9 cellular contexts compared by ENCODE assay signal in the genomic region with DNA sequence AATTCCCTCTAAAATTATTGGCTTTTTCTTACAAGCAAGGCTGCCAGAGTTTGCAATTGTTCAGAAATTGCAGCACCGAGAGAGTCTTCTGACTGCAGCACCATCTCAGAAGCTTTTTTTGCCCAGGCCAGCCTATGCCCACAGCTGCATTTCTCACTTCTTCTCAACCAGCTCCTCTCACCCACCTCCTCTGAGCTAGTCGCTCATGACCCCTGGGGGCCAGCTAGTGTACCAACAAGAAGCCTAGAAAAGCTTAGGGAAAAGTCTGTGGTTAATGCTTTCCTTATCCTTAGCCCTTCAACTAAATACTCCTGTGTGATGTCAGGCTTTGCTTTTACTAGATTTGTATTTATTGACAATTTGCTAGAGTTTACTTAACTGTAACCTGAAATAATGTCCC.
DNase-seq lines count a peak whose midpoint lies in the region; ATAC-seq, FAIRE-seq and TF ChIP-seq lines count a peak whose summit lies in the region.
"Had no signal": no experiment of that assay in that cellular context is flagged by ENCODE, and none has a peak within 500 bp of the region (broad histone marks: within the 10 kb centered on the region; RNA-seq: fewer than 3 reads in every experiment).

No MANE protein-coding gene starts in this region.

- H3K27ac ChIP-seq in PC-3 (ENCODE audit: low read length) (no peak overlapping the region), fibroblast of lung (ENCODE audit: insufficient read depth, low read length) (no peak overlapping the region), pancreas (no peak overlapping the region)

- H4K20me1 ChIP-seq in PC-3 (ENCODE audit: low read length) (no peaks in the 10 kb centered on the region), fibroblast of lung (ENCODE audit: control insufficient read depth, extremely low read depth, insufficient read depth, low read length) (no peaks in the 10 kb centered on the region)

- no peaks in the 10 kb centered on the region for H3K36me3 ChIP-seq in PC-3 (ENCODE audit: low read depth, low read length)
- no peaks in the 10 kb centered on the region for H3K36me3 ChIP-seq in fibroblast of lung (ENCODE audit: control insufficient read depth, insufficient read depth, low read length)
- no peaks in the 10 kb centered on the region for H3K36me3 ChIP-seq in pancreas

- DNase-seq in Right ventricle myocardium superior (peak; percentile 44), cardiac septum (ENCODE audit: low spot score) (no peak), PC-3 (peak; percentile 63), fibroblast of lung (ENCODE audit: low read depth in 2 of 2) (peak; percentile 75 to 85), pancreas (peak in 2 of 6 donors; percentile 14 to 17)
- no peak for DNase-seq in activated CD8-positive, alpha-beta memory T cell treated with anti-CD3 and anti-CD28 coated beads for 24 hours

- H3K79me2 ChIP-seq in PC-3 (ENCODE audit: low read length) (no peaks in the 10 kb centered on the region), fibroblast of lung (ENCODE audit: control insufficient read depth, insufficient read depth, low read length) (no peaks in the 10 kb centered on the region)

- H3K4me3 ChIP-seq in PC-3 (ENCODE audit: low read length) (no peak overlapping the region), fibroblast of lung (replicated peaks in 1 of 4; ENCODE audit: control extremely low read depth in 1 of 4, insufficient read depth in 1 of 4, low read depth in 3 of 4, low read length in 4 of 4) (no peak overlapping the region), pancreas (no peak overlapping the region)

- H3K9me3 ChIP-seq in PC-3 (ENCODE audit: low read length) (no peaks in the 10 kb centered on the region), fibroblast of lung (ENCODE audit: control insufficient read depth, insufficient read depth, low read depth, low read length) (no peaks in the 10 kb centered on the region), pancreas (no peaks in the 10 kb centered on the region)

- CTCF ChIA-PET in PC-3 (lab: Charles Lee), result interaction anchor here (0.5 to 1.4 kb wide), 5 partner anchors 83 to 725 kb away, joined by 3 to 8 read pairs (median 3); no protein-coding TSS in a partner anchor

- WGBS in pancreas, 2 donors, result 20 to 27% methylated on average over 2 of the region's 2 CpGs

- FAIRE-seq in pancreas (lab: Jason Lieb, UNC), result no peak
- FAIRE-seq: colon had no signal

- ATAC-seq in Right ventricle myocardium superior (ENCODE audit: poor library complexity) (peak; percentile 48), HG03175 (IDR thresholded peaks at IDR 0.05; ENCODE audit: unreplicated experiment) (peak; percentile 70), PC-3 (peak; percentile 91), pancreas (peak in 3 of 4 donors; percentile 57 to 76 (median 65)), HG02840 (IDR thresholded peaks at IDR 0.05; ENCODE audit: low FRiP score, unreplicated experiment) (no peak)

- H3K27me3 ChIP-seq in PC-3 (ENCODE audit: low read length) (no peaks in the 10 kb centered on the region), fibroblast of lung (ENCODE audit: control insufficient read depth, insufficient read depth, low read length) (no peaks in the 10 kb centered on the region), pancreas (no peaks in the 10 kb centered on the region)

- H2AFZ ChIP-seq in PC-3 (ENCODE audit: low read length) (no peak overlapping the region), fibroblast of lung (ENCODE audit: low read length) (no peak overlapping the region)

- H3K4me2 ChIP-seq in PC-3 (ENCODE audit: low read length) (no peak overlapping the region), fibroblast of lung (ENCODE audit: extremely low read depth, insufficient read depth, low read length) (no peak overlapping the region)

- TF ChIP-seq CTCF in PC-3 (conservative IDR thresholded peaks at IDR 0.05; ENCODE audit: low read depth, low read length) (peak; percentile 72), fibroblast of lung (conservative IDR thresholded peaks at IDR 0.05 in 1 of 2, IDR thresholded peaks at IDR 0.05 in 1 of 2; ENCODE audit: low read depth in 1 of 2, low read length in 2 of 2) (peak; percentile 79 to 86), pancreas (IDR thresholded peaks at IDR 0.05) (no peak)

- no peaks in the 10 kb centered on the region for H3K9me2 ChIP-seq in PC-3 (replicated peaks; ENCODE audit: low read length)

- BruUV-seq in PC-3 (replicated peaks; lab: Mats Ljungman, UMichigan), result no TSS peak

- H3F3A ChIP-seq in PC-3 (ENCODE audit: low read length, unreplicated experiment), result no peaks in the 10 kb centered on the region

- H3K4me1 ChIP-seq in PC-3 (ENCODE audit: insufficient read depth, low read length) (no peaks in the 10 kb centered on the region; the same call in 1 of the 2 replicates), fibroblast of lung (ENCODE audit: control insufficient read depth, extremely low read depth, insufficient read depth, low read length) (peaks cover 1% of the 10 kb centered on the region), pancreas (no peaks in the 10 kb centered on the region)

- intact Hi-C loops in Right ventricle myocardium superior (cut with DNase I), result no loop called here
- intact Hi-C loops in cardiac septum (cut with DNase I), result no loop called here
- intact Hi-C loops in PC-3 (cut with micrococcal nuclease), result loop anchor here (1.0 to 10.0 kb wide), 4 partner anchors 122 to 638 kb away; no protein-coding TSS in a partner anchor
- intact Hi-C loops in pancreas (cut with DNase I), result no loop called here

- H3K9ac ChIP-seq in PC-3 (ENCODE audit: low read length) (no peak overlapping the region), fibroblast of lung (ENCODE audit: insufficient read depth, low read length) (no peak overlapping the region)

- POLR2A ChIA-PET in PC-3 (lab: Charles Lee; ENCODE audit: unreplicated experiment), result no interaction called here

Comparison
In these comparisons a context has a peak if more than half of its experiments do, and no peak if none do; other contexts are left out.
1. DNase-seq: peak in Right ventricle myocardium superior (single experiment), PC-3 (single experiment) and fibroblast of lung (2 of 2); none in cardiac septum (single experiment) and activated CD8-positive, alpha-beta memory T cell treated with anti-CD3 and anti-CD28 coated beads for 24 hours (single experiment).
2. CTCF ChIP-seq: peak in PC-3 (single experiment) and fibroblast of lung (2 of 2); none in pancreas (0 of 4).